ENCODE assay signal across 8 cellular contexts in genomic region chr18:13726228-13726971, GRCh38. TPM values are rescaled to one million over a fixed set of nuclear protein-coding genes. Genes with fewer than 3 reads are reported as not detected.
DNase-seq lines count a peak whose midpoint lies in the region; ATAC-seq and TF ChIP-seq lines count a peak whose summit lies in the region.

TSS of gene FAM210A (minus strand) at chr18:13726558. CDS start at chr18:13682077, 44,481 bp downstream.
TSS of gene RNMT (plus strand) at chr18:13726673. CDS start at chr18:13731518, 4,845 bp downstream.

- peak; percentile 22 for TF ChIP-seq POLR2A in testis (IDR thresholded peaks at IDR 0.05)

- TF ChIP-seq CTCF in GM10248 (IDR thresholded peaks at IDR 0.05; ENCODE audit: control extremely low read depth, extremely low read depth, low read depth, missing control alignments) (peak; percentile 48), omental fat pad (IDR thresholded peaks at IDR 0.05) (no peak), testis (IDR thresholded peaks at IDR 0.05) (peak in 2 of 3 experiments; percentile 1 to 34)

- H3K9me3 Mint-ChIP-seq in activated naive CD8-positive, alpha-beta T cell (ENCODE audit: low read depth), result no peaks in the 10 kb centered on the region

- peak within 1 kb of the TSS; percentile 97 for H3K4me3 Mint-ChIP-seq in activated naive CD8-positive, alpha-beta T cell

- no peaks in the 10 kb centered on the region for H3K27me3 ChIP-seq in testis

- no peaks in the 10 kb centered on the region for H3K27me3 Mint-ChIP-seq in activated naive CD8-positive, alpha-beta T cell

- 0 to 2% methylated on average over 18 to 65 of the region's 77 CpGs for WGBS in testis, 2 donors

- peaks cover 25% of the 10 kb centered on the region for H3K4me1 ChIP-seq in testis

- H3K4me3 ChIP-seq in testis, result peak within 1 kb of the TSS; percentile 73 to 93

- intact Hi-C loops in testis (cut with DNase I; ENCODE audit: low total_unique reads), result no loop called here

- no peaks in the 10 kb centered on the region for H3K36me3 ChIP-seq in testis (ENCODE audit: low read depth, missing control alignments)

- H3K27ac Mint-ChIP-seq in activated naive CD8-positive, alpha-beta T cell, result peak within 1 kb of the TSS; percentile 90

- peaks cover 6% of the 10 kb centered on the region for H3K36me3 Mint-ChIP-seq in activated naive CD8-positive, alpha-beta T cell

- DNase-seq in GM10248 (ENCODE audit: extremely low spot score), result peak; percentile 95
- peak; percentile 87 for DNase-seq in NCI-H1092 treated with DMSO at 0.1 percent for 48 hours (lab: John Stamatoyannopoulos, UW)
- peak; percentile 94 for DNase-seq in SKM-1 (lab: John Stamatoyannopoulos, UW; ENCODE audit: unreplicated experiment)
- DNase-seq in glomerular visceral epithelial cell (ENCODE audit: extremely low spot score), result peak; percentile 94
- peak; percentile 90 for DNase-seq in omental fat pad (ENCODE audit: low spot score)
- DNase-seq in testis, result peak; percentile 98

- POLR2A ChIA-PET in GM10248 (lab: Yijun Ruan, JAX), result interaction anchor here (0.7 to 1.6 kb wide), 3 partner anchors 12 to 736 kb away, joined by 3 to 4 read pairs (median 3); no protein-coding TSS in a partner anchor

- no peaks in the 10 kb centered on the region for H3K9me3 ChIP-seq in testis

- H3K4me1 Mint-ChIP-seq in activated naive CD8-positive, alpha-beta T cell (ENCODE audit: low read depth), result peaks cover 70% of the 10 kb centered on the region

- ATAC-seq in HG02610 (IDR thresholded peaks at IDR 0.05; ENCODE audit: unreplicated experiment) (peak; percentile 95), omental fat pad (ENCODE audit: low FRiP score) (peak; percentile 96)

- peak within 1 kb of the TSS; percentile 91 to 93 for H3K27ac ChIP-seq in testis

- CTCF ChIA-PET in GM10248 (lab: Yijun Ruan, JAX), result interaction anchor here (0.9 to 1.5 kb wide), 2 partner anchors 14 to 168 kb away, joined by 3 read pairs; no protein-coding TSS in a partner anchor

RNA-seq across cellular contexts. Expression of gene FAM210A, which starts in this region (rescaled TPM):
- total RNA-seq in omental fat pad (10 to 100 TPM in 3 of 4 donors, 1 to 10 TPM in 1; 6.6 to 30.9 (median 15.8) TPM), testis (10 to 100 TPM; 24.5 to 28.7 TPM)
- 22.6 TPM for polyA plus RNA-seq in testis (ENCODE audit: insufficient read depth, low read depth, low replicate concordance)

RNA-seq across cellular contexts. Expression of gene RNMT, which starts in this region (rescaled TPM):
- total RNA-seq in omental fat pad (10 to 100 TPM; 18.5 to 24.0 (median 21.9) TPM), testis (10 to 100 TPM; 30.5 to 31.3 TPM)
- 30.9 TPM for polyA plus RNA-seq in testis (ENCODE audit: insufficient read depth, low read depth, low replicate concordance)

Comparison
In these comparisons a context has a peak if more than half of its experiments do, and no peak if none do; other contexts are left out.
1. Peak in every context shown above with its lines: DNase-seq, ATAC-seq, H3K4me3 ChIP-seq and H3K27ac ChIP-seq.
2. CTCF ChIP-seq: peak in GM10248 (single experiment) and testis (2 of 3); none in omental fat pad (0 of 3).